1 cellular context compared by ENCODE assay signal in genomic region chr5:172175263-172175719, GRCh38.
A peak's percentile ranks its signal among the peaks of the same experiment; 100 is the strongest.
TF ChIP-seq lines count a peak whose summit lies in the region.

No MANE protein-coding gene starts in this region.

TF ChIP-seq in GM12878, 131 proteins besides CTCF, POLR2A, EP300 and RAD21 (continued from another document):
- TF ChIP-seq, protein P1, sequence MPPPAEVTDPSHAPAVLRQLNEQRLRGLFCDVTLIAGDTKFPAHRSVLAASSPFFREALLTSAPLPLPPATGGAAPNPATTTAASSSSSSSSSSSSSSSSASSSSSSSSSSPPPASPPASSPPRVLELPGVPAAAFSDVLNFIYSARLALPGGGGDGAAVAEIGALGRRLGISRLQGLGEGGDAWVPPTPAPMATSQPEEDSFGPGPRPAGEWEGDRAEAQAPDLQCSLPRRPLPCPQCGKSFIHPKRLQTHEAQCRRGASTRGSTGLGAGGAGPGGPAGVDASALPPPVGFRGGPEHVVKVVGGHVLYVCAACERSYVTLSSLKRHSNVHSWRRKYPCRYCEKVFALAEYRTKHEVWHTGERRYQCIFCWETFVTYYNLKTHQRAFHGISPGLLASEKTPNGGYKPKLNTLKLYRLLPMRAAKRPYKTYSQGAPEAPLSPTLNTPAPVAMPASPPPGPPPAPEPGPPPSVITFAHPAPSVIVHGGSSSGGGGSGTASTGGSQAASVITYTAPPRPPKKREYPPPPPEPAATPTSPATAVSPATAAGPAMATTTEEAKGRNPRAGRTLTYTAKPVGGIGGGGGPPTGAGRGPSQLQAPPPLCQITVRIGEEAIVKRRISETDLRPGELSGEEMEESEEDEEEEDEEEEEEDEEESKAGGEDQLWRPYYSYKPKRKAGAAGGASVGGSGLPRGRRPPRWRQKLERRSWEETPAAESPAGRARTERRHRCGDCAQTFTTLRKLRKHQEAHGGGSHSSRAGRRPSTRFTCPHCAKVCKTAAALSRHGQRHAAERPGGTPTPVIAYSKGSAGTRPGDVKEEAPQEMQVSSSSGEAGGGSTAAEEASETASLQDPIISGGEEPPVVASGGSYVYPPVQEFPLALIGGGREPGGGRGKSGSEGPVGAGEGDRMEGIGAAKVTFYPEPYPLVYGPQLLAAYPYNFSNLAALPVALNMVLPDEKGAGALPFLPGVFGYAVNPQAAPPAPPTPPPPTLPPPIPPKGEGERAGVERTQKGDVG (CRISPR knock-in tag; IDR thresholded peaks at IDR 0.05): no peak
- TF ChIP-seq, protein P2, sequence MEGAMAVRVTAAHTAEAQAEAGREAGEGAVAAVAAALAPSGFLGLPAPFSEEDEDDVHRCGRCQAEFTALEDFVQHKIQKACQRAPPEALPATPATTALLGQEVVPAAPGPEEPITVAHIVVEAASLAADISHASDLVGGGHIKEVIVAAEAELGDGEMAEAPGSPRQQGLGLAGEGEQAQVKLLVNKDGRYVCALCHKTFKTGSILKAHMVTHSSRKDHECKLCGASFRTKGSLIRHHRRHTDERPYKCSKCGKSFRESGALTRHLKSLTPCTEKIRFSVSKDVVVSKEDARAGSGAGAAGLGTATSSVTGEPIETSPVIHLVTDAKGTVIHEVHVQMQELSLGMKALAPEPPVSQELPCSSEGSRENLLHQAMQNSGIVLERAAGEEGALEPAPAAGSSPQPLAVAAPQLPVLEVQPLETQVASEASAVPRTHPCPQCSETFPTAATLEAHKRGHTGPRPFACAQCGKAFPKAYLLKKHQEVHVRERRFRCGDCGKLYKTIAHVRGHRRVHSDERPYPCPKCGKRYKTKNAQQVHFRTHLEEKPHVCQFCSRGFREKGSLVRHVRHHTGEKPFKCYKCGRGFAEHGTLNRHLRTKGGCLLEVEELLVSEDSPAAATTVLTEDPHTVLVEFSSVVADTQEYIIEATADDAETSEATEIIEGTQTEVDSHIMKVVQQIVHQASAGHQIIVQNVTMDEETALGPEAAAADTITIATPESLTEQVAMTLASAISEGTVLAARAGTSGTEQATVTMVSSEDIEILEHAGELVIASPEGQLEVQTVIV (IDR thresholded peaks at IDR 0.05; ENCODE audit: borderline replicate concordance, partially characterized antibody): no peak
- TF ChIP-seq BMI1 (IDR thresholded peaks at IDR 0.05; ENCODE audit: borderline replicate concordance) (no peak), CBFB (IDR thresholded peaks at IDR 0.05; ENCODE audit: low read depth) (peak; percentile 69; the same call in 1 of the 2 replicates), REST (IDR thresholded peaks at IDR 0.05; ENCODE audit: low read depth, low read length) (no peak), NBN (IDR thresholded peaks at IDR 0.05) (peak; percentile 90), TAF1 (IDR thresholded peaks at IDR 0.05; ENCODE audit: borderline replicate concordance, low read depth, low read length) (peak; percentile 50; the same call in 1 of the 2 replicates)
